ENCODE assay signal across 32 cellular contexts in the genomic region with DNA sequence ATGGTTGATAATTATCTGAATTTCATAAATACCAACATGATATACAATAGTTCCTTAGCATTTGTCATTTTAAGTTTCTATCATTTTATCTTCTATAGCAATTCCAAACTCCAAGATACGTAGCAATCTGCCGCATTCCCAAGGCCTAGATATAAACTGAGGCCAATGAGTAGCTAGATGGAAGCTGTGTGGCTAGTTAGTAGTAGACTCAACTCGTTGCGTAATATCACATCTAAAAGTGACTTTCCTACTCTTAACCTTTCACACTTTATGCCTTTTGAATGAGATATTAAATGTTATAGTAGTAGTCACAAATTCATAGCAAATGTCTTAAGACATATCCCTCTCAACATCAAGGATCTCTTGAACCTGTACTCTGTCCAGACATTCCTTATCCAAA.
"Had no signal": no experiment of that assay in that cellular context is flagged by ENCODE, and none has a peak within 500 bp of the region (broad histone marks: within the 10 kb centered on the region; RNA-seq: fewer than 3 reads in every experiment).

No MANE protein-coding gene starts in this region.

- FAIRE-seq: astrocyte, bronchial epithelial cell, colon, endometrium, endothelial cell of umbilical vein had no signal

- H3K36me3 ChIP-seq: brain microvascular endothelial cell had no signal

- H3K27me3 ChIP-seq: brain microvascular endothelial cell, esophagus squamous epithelium, gastroesophageal sphincter, heart right ventricle, hepatocyte had no signal

- DNase-seq: activated CD4-positive, alpha-beta memory T cell treated with anti-CD3 and anti-CD28 coated beads, Interleukin-2, amount 10 ng/mL, durations not matched to agents 7 days and 5 days; activated CD4-positive, alpha-beta T cell treated with anti-CD3 and anti-CD28 coated beads for 4 hours; activated CD4-positive, alpha-beta T cell treated with anti-CD3 and anti-CD28 coated beads, Interleukin-2, amount 10 ng/mL, durations not matched to agents 7 days and 5 days; activated CD4-positive, alpha-beta T cell treated with anti-CD3 and anti-CD28 coated beads, Interleukin-2, amount 50 U/mL, for 4 hours; activated CD4-positive, CD25-positive, alpha-beta regulatory T cell; activated CD4-positive, CD25-positive, alpha-beta regulatory T cell treated with anti-CD3 and anti-CD28 coated beads, Interleukin-2, amount 50 U/mL, for 72 hours; activated CD8-positive, alpha-beta memory T cell treated with anti-CD3 and anti-CD28 coated beads, Interleukin-2, amount 50 U/mL, for 48 hours; activated gamma-delta T cell treated with Interleukin-2 at 50 U/mL for 16 hours; activated naive CD4-positive, alpha-beta T cell treated with anti-CD3 and anti-CD28 coated beads, Interleukin-2, amount 50 U/mL, for 16 hours; activated naive CD4-positive, alpha-beta T cell treated with Interleukin-2 at 50 U/mL for 16 hours; activated T-cell treated with anti-CD3 and anti-CD28 coated beads for 4 hours; activated T-cell treated with anti-CD3 and anti-CD28 coated beads, Interleukin-2, amount 50 U/mL, for 24 hours; activated T-cell treated with anti-CD3 and anti-CD28 coated beads, Interleukin-2, amount 50 U/mL, for 72 hours; amniotic stem cell; anterior cingulate cortex; brain microvascular endothelial cell; cortex of kidney; dermis blood vessel endothelial cell; effector CD8-positive, alpha-beta T cell; esophagus squamous epithelium; foreskin melanocyte; heart right ventricle; T-helper 17 cell; T1000 had no signal

- H3K4me2 ChIP-seq: hepatocyte had no signal

- H3K9me3 ChIP-seq: esophagus squamous epithelium, gastroesophageal sphincter, heart right ventricle had no signal

- H3K27ac ChIP-seq: brain microvascular endothelial cell, epithelial cell of prostate, esophagus squamous epithelium, gastroesophageal sphincter, heart right ventricle, hepatocyte had no signal

- H2AFZ ChIP-seq: hepatocyte had no signal

- ATAC-seq: activated T-cell treated with anti-CD3 and anti-CD28 coated beads, Interleukin-2, amount 50 U/mL, for 72 hours; gastroesophageal sphincter; heart right ventricle; T-helper 17 cell had no signal

- H3K79me2 ChIP-seq: hepatocyte had no signal

- H3K4me3 ChIP-seq: esophagus squamous epithelium, gastroesophageal sphincter, heart right ventricle, hepatocyte had no signal
